ENCODE assay signal across 9 cellular contexts in genomic region chr20:41047279-41047974, GRCh38. TPM values are rescaled to one million over a fixed set of nuclear protein-coding genes. Genes with fewer than 3 reads are reported as not detected.
DNase-seq lines count a peak whose midpoint lies in the region; FAIRE-seq and TF ChIP-seq lines count a peak whose summit lies in the region.
"Had no signal": no experiment of that assay in that cellular context is flagged by ENCODE, and none has a peak within 500 bp of the region (broad histone marks: within the 10 kb centered on the region; RNA-seq: fewer than 3 reads in every experiment).

No MANE protein-coding gene starts in this region.

- intact Hi-C loops in kidney (cut with DNase I), result no loop called here

- TF ChIP-seq CTCF in kidney (IDR thresholded peaks at IDR 0.05; ENCODE audit: borderline replicate concordance, extremely low read depth, insufficient read depth) (no peak), type B pancreatic cell (conservative IDR thresholded peaks at IDR 0.05) (no peak)

- peak overlapping the region; percentile 29 to 35 for H3K27ac ChIP-seq in kidney (ENCODE audit: low read depth in 2 of 2, low read length in 2 of 2)

- no peaks in the 10 kb centered on the region for H3K9me3 ChIP-seq in kidney (ENCODE audit: control insufficient read depth in 1 of 2, low read length in 2 of 2)
- H3K9me3 ChIP-seq: BE2C had no signal

- peak overlapping the region; percentile 78 for H3K4me3 Mint-ChIP-seq in activated T-cell treated with anti-CD3 and anti-CD28 coated beads, Interleukin-2, amount 50 U/mL, for 24 hours
- peak overlapping the region; percentile 85 for H3K4me3 Mint-ChIP-seq in T-helper 2 cell treated with Interferon-gamma antibody and Interleukin-4, amounts not matched to agents 5 μg/mL and 100 μg/mL, for 36 hours
- H3K4me3 Mint-ChIP-seq in type B pancreatic cell, result peak overlapping the region; percentile 56

- no peak for DNase-seq in activated T-cell treated with anti-CD3 and anti-CD28 coated beads, Interleukin-2, amount 50 U/mL, for 24 hours
- no peak for DNase-seq in activated T-cell treated with anti-CD3 and anti-CD28 coated beads for 4 hours
- DNase-seq in T-helper 2 cell treated with Interferon-gamma antibody and Interleukin-4, amounts not matched to agents 5 μg/mL and 100 μg/mL, for 36 hours (ENCODE audit: low spot score), result no peak
- no peak for DNase-seq in kidney
- DNase-seq in type B pancreatic cell (ENCODE audit: extremely low spot score, unreplicated experiment), result no peak
- DNase-seq in activated CD4-positive, alpha-beta T cell treated with anti-CD3 and anti-CD28 coated beads, Interleukin-2, amount 50 U/mL, for 1 hour, result no peak
- DNase-seq in middle frontal gyrus (ENCODE audit: extremely low spot score, low spot score), result no peak
- DNase-seq in T1000 (lab: John Stamatoyannopoulos, UW), result no peak
- DNase-seq: BE2C had no signal

- peak overlapping the region; percentile 22 to 33 for H3K4me3 ChIP-seq in kidney (ENCODE audit: low read length in 2 of 2)

- H3K9me3 Mint-ChIP-seq in activated T-cell treated with anti-CD3 and anti-CD28 coated beads, Interleukin-2, amount 50 U/mL, for 24 hours, result no peaks in the 10 kb centered on the region
- no peaks in the 10 kb centered on the region for H3K9me3 Mint-ChIP-seq in T-helper 2 cell treated with Interferon-gamma antibody and Interleukin-4, amounts not matched to agents 5 μg/mL and 100 μg/mL, for 36 hours
- H3K9me3 Mint-ChIP-seq in type B pancreatic cell, result no peaks in the 10 kb centered on the region

- no peaks in the 10 kb centered on the region for H3K27me3 Mint-ChIP-seq in activated T-cell treated with anti-CD3 and anti-CD28 coated beads, Interleukin-2, amount 50 U/mL, for 24 hours
- no peaks in the 10 kb centered on the region for H3K27me3 Mint-ChIP-seq in T-helper 2 cell treated with Interferon-gamma antibody and Interleukin-4, amounts not matched to agents 5 μg/mL and 100 μg/mL, for 36 hours (ENCODE audit: low read depth)
- H3K27me3 Mint-ChIP-seq in type B pancreatic cell, result no peaks in the 10 kb centered on the region

- H3K9ac ChIP-seq in kidney (ENCODE audit: low read length in 2 of 2), result peak overlapping the region in 1 of 2 donors; percentile 36

- FAIRE-seq in kidney (lab: Jason Lieb, UNC), result no peak

- H3K4me1 ChIP-seq in kidney (ENCODE audit: control insufficient read depth in 1 of 2, insufficient read depth in 1 of 2, low read depth in 1 of 2, low read length in 2 of 2), result peaks cover 40 to 49% of the 10 kb centered on the region in 2 donors

- peak overlapping the region; percentile 94 for H3K27ac Mint-ChIP-seq in activated T-cell treated with anti-CD3 and anti-CD28 coated beads, Interleukin-2, amount 50 U/mL, for 24 hours
- peak overlapping the region; percentile 95 for H3K27ac Mint-ChIP-seq in T-helper 2 cell treated with Interferon-gamma antibody and Interleukin-4, amounts not matched to agents 5 μg/mL and 100 μg/mL, for 36 hours
- H3K27ac Mint-ChIP-seq in type B pancreatic cell, result peak overlapping the region; percentile 60

- no peaks in the 10 kb centered on the region for H3K36me3 ChIP-seq in kidney (ENCODE audit: control insufficient read depth in 1 of 2, insufficient read depth in 2 of 2, low read length in 2 of 2)

- peaks cover 95% of the 10 kb centered on the region for H3K4me1 Mint-ChIP-seq in activated T-cell treated with anti-CD3 and anti-CD28 coated beads, Interleukin-2, amount 50 U/mL, for 24 hours (ENCODE audit: low read depth)
- peaks cover 86% of the 10 kb centered on the region for H3K4me1 Mint-ChIP-seq in T-helper 2 cell treated with Interferon-gamma antibody and Interleukin-4, amounts not matched to agents 5 μg/mL and 100 μg/mL, for 36 hours (ENCODE audit: low read depth)
- H3K4me1 Mint-ChIP-seq in type B pancreatic cell (ENCODE audit: unreplicated experiment), result peaks cover 77% of the 10 kb centered on the region

- H3K36me3 Mint-ChIP-seq in activated T-cell treated with anti-CD3 and anti-CD28 coated beads, Interleukin-2, amount 50 U/mL, for 24 hours (ENCODE audit: low read depth), result peaks cover 46% of the 10 kb centered on the region
- peaks cover 17% of the 10 kb centered on the region for H3K36me3 Mint-ChIP-seq in T-helper 2 cell treated with Interferon-gamma antibody and Interleukin-4, amounts not matched to agents 5 μg/mL and 100 μg/mL, for 36 hours (ENCODE audit: low read depth)
- peaks cover 6% of the 10 kb centered on the region for H3K36me3 Mint-ChIP-seq in type B pancreatic cell

RNA-seq across cellular contexts. Expression of gene TOP1, which starts 18.8 kb away (rescaled TPM):
- total RNA-seq in kidney (49.9 TPM), type B pancreatic cell (ENCODE audit: low replicate concordance) (72.5 and 84.6 TPM in 2 replicates)
- polyA plus RNA-seq in kidney (ENCODE audit: insufficient read depth, low read depth, low replicate concordance), result 23.4 TPM
